In genomic region chr16:58198022-58198683, GRCh38 we compare ENCODE assay signal across 8 cellular contexts. TPM values are rescaled to one million over a fixed set of nuclear protein-coding genes. Genes with fewer than 3 reads are reported as not detected.
DNase-seq lines count a peak whose midpoint lies in the region; ATAC-seq, FAIRE-seq and TF ChIP-seq lines count a peak whose summit lies in the region.

Gene CSNK2A2, minus strand, starts transcription at chr16:58198106. Its CDS starts 370 bp downstream, at chr16:58197736.

- H3K4me2 ChIP-seq in BLaER1: peak within 1 kb of the TSS; percentile 92

- peak; percentile 82 for ATAC-seq in HG03457 (IDR thresholded peaks at IDR 0.05; ENCODE audit: unreplicated experiment)

- peak; percentile 98 for DNase-seq in GM19239 (ENCODE audit: insufficient read length, low spot score)
- peak; percentile 65 for DNase-seq in NOMO-1 treated with DMSO at 0.1 percent for 48 hours (lab: John Stamatoyannopoulos, UW; ENCODE audit: unreplicated experiment)
- peak; percentile 75 for DNase-seq in activated CD8-positive, alpha-beta memory T cell treated with anti-CD3 and anti-CD28 coated beads, Interleukin-2, amount 50 U/mL, for 4 hours
- peak; percentile 74 for DNase-seq in endothelial cell (ENCODE audit: low spot score)
- DNase-seq in midbrain (lab: John Stamatoyannopoulos, UW): peak; percentile 72
- DNase-seq in stimulated activated CD8-positive, alpha-beta memory T cell treated with anti-CD3 and anti-CD28 coated beads, Interleukin-2, amount 100 ng/mL, for 1 hour (ENCODE audit: low read depth in 2 of 2): peak; percentile 27 to 46

- H3K4me1 Mint-ChIP-seq in endothelial cell (ENCODE audit: unreplicated experiment): peaks cover 17% of the 10 kb centered on the region

- H3K36me3 Mint-ChIP-seq in endothelial cell (ENCODE audit: low read depth, unreplicated experiment): peaks cover 14% of the 10 kb centered on the region

- H4K20me1 ChIP-seq in BLaER1: peaks cover 41% of the 10 kb centered on the region

- H3K9me3 ChIP-seq in BLaER1: no peaks in the 10 kb centered on the region

- TF ChIP-seq CTCF in endothelial cell (IDR thresholded peaks at IDR 0.05; ENCODE audit: unreplicated experiment): no peak

- peaks cover 6% of the 10 kb centered on the region for H3K27me3 Mint-ChIP-seq in endothelial cell (ENCODE audit: unreplicated experiment)

- H3K36me3 ChIP-seq in BLaER1: peaks cover 34% of the 10 kb centered on the region

- H3K9ac ChIP-seq in BLaER1: peak within 1 kb of the TSS; percentile 92

- H3K27ac ChIP-seq in BLaER1: peak within 1 kb of the TSS; percentile 79

- FAIRE-seq in GM19239 (lab: Jason Lieb, UNC): no peak

- peak within 1 kb of the TSS; percentile 92 for H3K4me3 Mint-ChIP-seq in endothelial cell (ENCODE audit: unreplicated experiment)

- no peaks in the 10 kb centered on the region for H3K27me3 ChIP-seq in BLaER1

- H3K27ac Mint-ChIP-seq in endothelial cell (ENCODE audit: unreplicated experiment): peak within 1 kb of the TSS; percentile 49

- no peaks in the 10 kb centered on the region for H3K9me3 Mint-ChIP-seq in endothelial cell (ENCODE audit: unreplicated experiment)

- peak within 1 kb of the TSS; percentile 84 for H3K4me3 ChIP-seq in BLaER1

- peaks cover 19% of the 10 kb centered on the region for H3K4me1 ChIP-seq in BLaER1

RNA-seq across cellular contexts. Expression of gene CSNK2A2, which starts in this region (rescaled TPM):
- 149 TPM for total RNA-seq in endothelial cell (ENCODE audit: unreplicated experiment)

Comparison
In these comparisons a context has a peak if more than half of its experiments do, and no peak if none do; other contexts are left out.
1. Peak in every context shown above with its lines: DNase-seq, ATAC-seq, H3K4me3 ChIP-seq and H3K27ac ChIP-seq.
2. DNase-seq: peak in every context shown above with its lines; median percentile 98 in GM19239; 75 in activated CD8-positive, alpha-beta memory T cell treated with anti-CD3 and anti-CD28 coated beads, Interleukin-2, amount 50 U/mL, for 4 hours; 74 in endothelial cell; 72 in midbrain; 65 in NOMO-1 treated with DMSO at 0.1 percent for 48 hours; 36 in stimulated activated CD8-positive, alpha-beta memory T cell treated with anti-CD3 and anti-CD28 coated beads, Interleukin-2, amount 100 ng/mL, for 1 hour.